Comparison of ENCODE assay signal across 1 cellular context in genomic region chr5:168486136-168486879, GRCh38.
TF ChIP-seq lines count a peak whose summit lies in the region.

RARS1 (plus strand) TSS chr5:168486471; CDS start chr5:168486499, 28 bp downstream.

TF ChIP-seq in GM12878, 131 proteins besides CTCF, POLR2A, EP300 and RAD21 (continued from another document):
- TF ChIP-seq ZNF687 (IDR thresholded peaks at IDR 0.05) (peak; percentile 36; the same call in 1 of the 2 replicates), SIN3A (IDR thresholded peaks at IDR 0.05; ENCODE audit: low read depth, low read length) (no peak), RCOR1 (conservative IDR thresholded peaks at IDR 0.05; ENCODE audit: low read depth, low read length) (peak; percentile 80; the same call in 1 of the 2 replicates), SMAD1 (IDR thresholded peaks at IDR 0.05; ENCODE audit: low read depth, partially characterized antibody) (peak; percentile 63), TCF3 (IDR thresholded peaks at IDR 0.05; ENCODE audit: borderline replicate concordance, insufficient read depth, low read depth, low read length) (no peak), E4F1 (IDR thresholded peaks at IDR 0.05; ENCODE audit: borderline replicate concordance, partially characterized antibody) (peak; percentile 16), EED (IDR thresholded peaks at IDR 0.05; ENCODE audit: low read depth) (peak; percentile 83), IKZF1 (conservative IDR thresholded peaks at IDR 0.05) (peak; percentile 93), SRF (IDR thresholded peaks at IDR 0.05; ENCODE audit: low read depth in 2 of 2, low read length in 2 of 2) (peak in 1 of 2 experiments; percentile 63; a peak in 1 of 4 replicates), ZBTB11 (CRISPR knock-in tag; IDR thresholded peaks at IDR 0.05) (peak; percentile 86), MXI1 (IDR thresholded peaks at IDR 0.05; ENCODE audit: low read depth, low read length) (peak; percentile 65), NR2C1 (IDR thresholded peaks at IDR 0.05) (peak; percentile 56; the same call in 1 of the 2 replicates), JUND (IDR thresholded peaks at IDR 0.05; ENCODE audit: low read depth, low read length) (no peak), RELB (IDR thresholded peaks at IDR 0.05; ENCODE audit: low read depth) (peak; percentile 80), ZNF384 (IDR thresholded peaks at IDR 0.05; ENCODE audit: borderline replicate concordance, low read depth, low read length) (no peak), IKZF2 (IDR thresholded peaks at IDR 0.05) (peak; percentile 82 to 85), EGR1 (IDR thresholded peaks at IDR 0.05; ENCODE audit: borderline replicate concordance in 1 of 2, low read depth in 2 of 2, low read length in 2 of 2) (peak; percentile 60 to 88; a peak in 2 of 3 replicates), ZBTB40 (IDR thresholded peaks at IDR 0.05; ENCODE audit: borderline replicate concordance) (peak; percentile 98), MYC (IDR thresholded peaks at IDR 0.05; ENCODE audit: insufficient read depth, insufficient read length, insufficient replicate concordance, low read length, severe bottlenecking) (peak; percentile 54), SP1 (IDR thresholded peaks at IDR 0.05; ENCODE audit: low read depth, low read length) (no peak), ZNF217 (IDR thresholded peaks at IDR 0.05) (peak; percentile 88), LARP7 (IDR thresholded peaks at IDR 0.05) (peak; percentile 56; the same call in 1 of the 2 replicates), TBL1XR1 (IDR thresholded peaks at IDR 0.05; ENCODE audit: low read depth, low read length) (peak; percentile 70; the same call in 1 of the 2 replicates), TCF12 (IDR thresholded peaks at IDR 0.05; ENCODE audit: low read depth, low read length) (peak; percentile 25; the same call in 1 of the 2 replicates), PKNOX1 (IDR thresholded peaks at IDR 0.05) (peak; percentile 82), SREBF1 (IDR thresholded peaks at IDR 0.05; ENCODE audit: low read length) (no peak)
